15 cellular contexts compared by ENCODE assay signal in genomic region chr12:19220861-19221466, GRCh38.
DNase-seq lines count a peak whose midpoint lies in the region; ATAC-seq, FAIRE-seq and TF ChIP-seq lines count a peak whose summit lies in the region.
"Had no signal": no experiment of that assay in that cellular context is flagged by ENCODE, and none has a peak within 500 bp of the region (broad histone marks: within the 10 kb centered on the region; RNA-seq: fewer than 3 reads in every experiment).

No MANE protein-coding gene starts in this region.

- no peaks in the 10 kb centered on the region for H4K20me1 ChIP-seq in mammary epithelial cell (ENCODE audit: insufficient read depth, low read length)
- no peaks in the 10 kb centered on the region for H4K20me1 ChIP-seq in keratinocyte (ENCODE audit: control insufficient read depth, extremely low read depth, insufficient read depth, low read length)

- H3K27ac ChIP-seq in AG04450 (ENCODE audit: low read depth, low read length) (peak overlapping the region; percentile 49), mammary epithelial cell (ENCODE audit: insufficient read depth, low read depth, low read length) (peak overlapping the region; percentile 68), keratinocyte (ENCODE audit: control insufficient read depth, insufficient read depth, low read length) (peak overlapping the region; percentile 64)
- H3K27ac ChIP-seq: esophagus squamous epithelium, SJSA1, thoracic aorta had no signal

- WGBS in mammary epithelial cell (ENCODE audit: low coverage, missing lambda C conversion rate): 74% methylated on average over 2 of the region's 2 CpGs

- H3K27me3 ChIP-seq in AG04450 (ENCODE audit: control insufficient read depth, insufficient read depth, low read length): no peaks in the 10 kb centered on the region
- H3K27me3 ChIP-seq in MG63: no peaks in the 10 kb centered on the region
- no peaks in the 10 kb centered on the region for H3K27me3 ChIP-seq in mammary epithelial cell (ENCODE audit: insufficient read depth, low read length)
- no peaks in the 10 kb centered on the region for H3K27me3 ChIP-seq in keratinocyte (ENCODE audit: control insufficient read depth, extremely low read depth, insufficient read depth, low read length)
- H3K27me3 ChIP-seq: esophagus squamous epithelium, SJSA1 had no signal

- no peaks in the 10 kb centered on the region for H3K36me3 Mint-ChIP-seq in T-helper 17 cell (ENCODE audit: low read depth)
- H3K36me3 Mint-ChIP-seq: activated CD4-positive, alpha-beta memory T cell treated with anti-CD3 and anti-CD28 coated beads for 36 hours had no signal

- no peak for ATAC-seq in T-helper 17 cell
- no peak for ATAC-seq in HG03432 (IDR thresholded peaks at IDR 0.05; ENCODE audit: unreplicated experiment)
- ATAC-seq in left colon: no peak

- H3K4me3 Mint-ChIP-seq in T-helper 17 cell: no peak overlapping the region
- H3K4me3 Mint-ChIP-seq: activated CD4-positive, alpha-beta memory T cell treated with anti-CD3 and anti-CD28 coated beads for 36 hours; activated T-helper 1 cell treated with anti-CD3 and anti-CD28 coated beads, Interleukin-12 subunit alpha, Interleukin-12 subunit beta, Interleukin-2, Interleukin-4 antibody, amounts not matched to agents 30 ng/mL and 10 ng/mL and 1 ng/mL, durations not matched to agents 14 hours and 24 hours and 36 hours; dendritic cell treated with granulocyte-macrophage colony-stimulating factor and Interleukin-4, amounts not matched to agents 40 ng/mL and 50 ng/mL, for 4 days had no signal

- CTCF ChIA-PET in AG04450 (lab: Charles Lee) (interaction anchor here (0.6 to 1.6 kb wide), 3 partner anchors 38 to 68 kb away, joined by 3 to 4 read pairs (median 4); no protein-coding TSS in a partner anchor), mammary epithelial cell (lab: Charles Lee; ENCODE audit: low non-redundant PET) (interaction anchor here (0.6 kb wide), 1 partner anchor 568 kb away, joined by 3 read pairs; no protein-coding TSS in a partner anchor)

- no peaks in the 10 kb centered on the region for H3K9me1 ChIP-seq in keratinocyte (ENCODE audit: control insufficient read depth, extremely low read depth, insufficient read depth, low read length)

- DNase-seq in AG04450 (ENCODE audit: low read depth, low spot score): no peak
- peak; percentile 30 for DNase-seq in MG63
- peak; percentile 89 for DNase-seq in mammary epithelial cell
- peak; percentile 85 for DNase-seq in keratinocyte (ENCODE audit: low read depth, low spot score)
- DNase-seq in T-helper 17 cell: no peak
- DNase-seq in left colon: no peak
- no peak for DNase-seq in AML-193 (lab: John Stamatoyannopoulos, UW)
- DNase-seq: activated CD4-positive, alpha-beta memory T cell treated with anti-CD3 and anti-CD28 coated beads for 36 hours; DMS153; esophagus squamous epithelium had no signal

- H3K36me3 ChIP-seq in MG63: no peaks in the 10 kb centered on the region
- no peaks in the 10 kb centered on the region for H3K36me3 ChIP-seq in mammary epithelial cell (ENCODE audit: insufficient read depth, low read length)
- H3K36me3 ChIP-seq in keratinocyte (ENCODE audit: control insufficient read depth in 2 of 2, extremely low read depth in 1 of 2, insufficient read depth in 2 of 2, low read length in 2 of 2): no peaks in the 10 kb centered on the region
- H3K36me3 ChIP-seq: esophagus squamous epithelium, SJSA1, thoracic aorta had no signal

- H3K27me3 Mint-ChIP-seq in T-helper 17 cell: no peaks in the 10 kb centered on the region
- H3K27me3 Mint-ChIP-seq: activated CD4-positive, alpha-beta memory T cell treated with anti-CD3 and anti-CD28 coated beads for 36 hours; dendritic cell treated with granulocyte-macrophage colony-stimulating factor and Interleukin-4, amounts not matched to agents 40 ng/mL and 50 ng/mL, for 4 days had no signal

- H3K4me3 ChIP-seq in AG04450 (ENCODE audit: low read depth, low read length): no peak overlapping the region
- no peak overlapping the region for H3K4me3 ChIP-seq in MG63
- no peak overlapping the region for H3K4me3 ChIP-seq in mammary epithelial cell (replicated peaks in 1 of 3; ENCODE audit: insufficient read depth in 1 of 3, low read depth in 2 of 3, low read length in 3 of 3)
- H3K4me3 ChIP-seq in keratinocyte (ENCODE audit: control insufficient read depth in 2 of 3, extremely low read depth in 1 of 3, insufficient read depth in 2 of 3, low read depth in 1 of 3, low read length in 3 of 3): no peak overlapping the region
- H3K4me3 ChIP-seq: esophagus squamous epithelium, SJSA1, thoracic aorta had no signal

- H3K79me2 ChIP-seq in mammary epithelial cell (ENCODE audit: insufficient read depth, low read length) (peaks cover 83% of the 10 kb centered on the region), keratinocyte (ENCODE audit: control insufficient read depth, insufficient read depth, low read length) (peaks cover 52% of the 10 kb centered on the region)

- POLR2A ChIA-PET in AG04450 (lab: Yijun Ruan, JAX): no interaction called here

- no peak overlapping the region for H3K9ac ChIP-seq in mammary epithelial cell (ENCODE audit: insufficient read depth, low read length)
- H3K9ac ChIP-seq in keratinocyte (ENCODE audit: control insufficient read depth, extremely low read depth, insufficient read depth, low read length): no peak overlapping the region

- TF ChIP-seq CTCF in AG04450 (IDR thresholded peaks at IDR 0.05; ENCODE audit: low read depth, low read length) (no peak), mammary epithelial cell (conservative IDR thresholded peaks at IDR 0.05 in 1 of 2, IDR thresholded peaks at IDR 0.05 in 1 of 2; ENCODE audit: extremely low read depth in 1 of 2, insufficient read depth in 1 of 2, low read depth in 1 of 2, low read length in 2 of 2) (peak in 1 of 2 donors; percentile 6), keratinocyte (optimal IDR thresholded peaks at IDR 0.05 in 1 of 3, IDR thresholded peaks at IDR 0.05 in 1 of 3, conservative IDR thresholded peaks at IDR 0.05 in 1 of 3; ENCODE audit: extremely low read depth in 1 of 3, insufficient read depth in 2 of 3, low read length in 3 of 3) (no peak)

- H3K4me2 ChIP-seq in mammary epithelial cell (ENCODE audit: insufficient read depth, low read depth, low read length): peak overlapping the region; percentile 42
- peak overlapping the region; percentile 46 for H3K4me2 ChIP-seq in keratinocyte (ENCODE audit: control insufficient read depth, extremely low read depth, insufficient read depth, low read depth, low read length)

- peaks cover 19% of the 10 kb centered on the region for H3K4me1 ChIP-seq in mammary epithelial cell (ENCODE audit: insufficient read depth, low read length)
- peaks cover 16% of the 10 kb centered on the region for H3K4me1 ChIP-seq in keratinocyte (ENCODE audit: control insufficient read depth, extremely low read depth, insufficient read depth, low read length)
- H3K4me1 ChIP-seq: SJSA1 had no signal

- dilution Hi-C loops in mammary epithelial cell (cut with HindIII; ENCODE audit: low sequenced_read_pairs) (no loop called here), keratinocyte (cut with MboI; ENCODE audit: extremely low pct_ligation_motif_present, low sequenced_read_pairs) (no loop called here)

- in situ Hi-C loops in mammary epithelial cell (cut with MboI; ENCODE audit: low sequenced_read_pairs in 2 of 2): no loop called here

- H3K27ac Mint-ChIP-seq in T-helper 17 cell: no peak overlapping the region
- H3K27ac Mint-ChIP-seq: activated CD4-positive, alpha-beta memory T cell treated with anti-CD3 and anti-CD28 coated beads for 36 hours; activated T-helper 1 cell treated with anti-CD3 and anti-CD28 coated beads, Interleukin-12 subunit alpha, Interleukin-12 subunit beta, Interleukin-2, Interleukin-4 antibody, amounts not matched to agents 30 ng/mL and 10 ng/mL and 1 ng/mL, durations not matched to agents 14 hours and 24 hours and 36 hours; dendritic cell treated with granulocyte-macrophage colony-stimulating factor and Interleukin-4, amounts not matched to agents 40 ng/mL and 50 ng/mL, for 4 days had no signal

- peak; percentile 80 for FAIRE-seq in keratinocyte (lab: Jason Lieb, UNC)

- intact Hi-C loops in mammary epithelial cell (cut with micrococcal nuclease) (loop anchor here (2.0 kb wide), 1 partner anchor 90 kb away; no protein-coding TSS in a partner anchor), left colon (cut with DNase I, micrococcal nuclease) (no loop called here)

- H2AFZ ChIP-seq in mammary epithelial cell (ENCODE audit: low read depth, low read length) (no peak overlapping the region), keratinocyte (ENCODE audit: control insufficient read depth, low read length) (no peak overlapping the region)

- BruUV-seq in mammary epithelial cell (replicated peaks; lab: Mats Ljungman, UMichigan): no TSS peak

- no peaks in the 10 kb centered on the region for H3K9me3 ChIP-seq in AG04450 (ENCODE audit: control insufficient read depth, insufficient read depth, low read length)
- peaks cover 14% of the 10 kb centered on the region for H3K9me3 ChIP-seq in MG63
- no peaks in the 10 kb centered on the region for H3K9me3 ChIP-seq in mammary epithelial cell (replicated peaks; ENCODE audit: insufficient read depth, low read length)
- H3K9me3 ChIP-seq in keratinocyte (ENCODE audit: control insufficient read depth, low read depth, low read length): no peaks in the 10 kb centered on the region
- H3K9me3 ChIP-seq in T-helper 17 cell (ENCODE audit: control insufficient read depth, low read length, poor library complexity, severe bottlenecking): no peaks in the 10 kb centered on the region
- H3K9me3 ChIP-seq: esophagus squamous epithelium, SJSA1, thoracic aorta had no signal

- H3K4me1 Mint-ChIP-seq in T-helper 17 cell: peaks cover 6% of the 10 kb centered on the region

Comparison
In these comparisons a context has a peak if more than half of its experiments do, and no peak if none do; other contexts are left out.
1. DNase-seq: peak in MG63 (single experiment), mammary epithelial cell (single experiment) and keratinocyte (single experiment); none in AG04450 (single experiment), T-helper 17 cell (0 of 3), left colon (0 of 2) and AML-193 (0 of 2).
2. Peak in every context shown above with its lines, with median percentiles within 50 percentile points of each other: H3K27ac ChIP-seq.